Comparison of ENCODE assay signal across 12 cellular contexts in the genomic region with DNA sequence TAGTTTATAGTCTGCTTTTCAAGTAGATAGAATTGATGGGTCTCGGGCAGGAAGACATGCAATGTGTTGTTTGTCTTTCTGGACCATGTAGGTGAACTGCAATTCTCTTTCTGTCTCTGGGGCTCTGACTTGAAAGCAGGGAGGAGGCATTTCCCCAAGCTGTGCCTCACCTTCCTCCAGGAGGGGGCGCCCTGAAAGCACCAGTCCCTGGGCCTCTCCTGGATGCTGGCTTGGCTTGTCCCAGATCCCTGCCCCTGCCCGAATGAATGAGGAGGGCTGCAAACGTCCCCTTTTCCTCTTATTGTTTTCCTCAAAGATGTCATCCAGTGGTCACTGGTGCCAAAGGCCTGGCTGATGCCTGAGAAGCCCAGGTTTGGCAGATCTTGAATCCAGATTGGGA.
DNase-seq lines count a peak whose midpoint lies in the region; ATAC-seq, FAIRE-seq and TF ChIP-seq lines count a peak whose summit lies in the region.
"Had no signal": no experiment of that assay in that cellular context is flagged by ENCODE, and none has a peak within 500 bp of the region (broad histone marks: within the 10 kb centered on the region; RNA-seq: fewer than 3 reads in every experiment).

No MANE protein-coding gene starts in this region.

- no peak overlapping the region for H2AK5ac ChIP-seq in H1 (ENCODE audit: low read depth, low read length)

- no peak overlapping the region; the same call in 1 of the 2 replicates for H4K8ac ChIP-seq in H1 (ENCODE audit: extremely low read depth, insufficient read depth, low read length)

- H4K5ac ChIP-seq in H1 (ENCODE audit: insufficient read length, low read depth, low read length) = no peak overlapping the region

- H3K36me3 Mint-ChIP-seq in activated naive CD8-positive, alpha-beta T cell treated with anti-CD3 and anti-CD28 coated beads, Interleukin-2, amount 50 U/mL, for 24 hours (ENCODE audit: low read depth) = no peaks in the 10 kb centered on the region
- H3K36me3 Mint-ChIP-seq in activated naive CD8-positive, alpha-beta T cell treated with anti-CD3 and anti-CD28 coated beads for 36 hours = no peaks in the 10 kb centered on the region
- H3K36me3 Mint-ChIP-seq in natural killer cell = no peaks in the 10 kb centered on the region
- no peaks in the 10 kb centered on the region for H3K36me3 Mint-ChIP-seq in CD4-positive, alpha-beta memory T cell

- TF ChIP-seq CTCF in H1 (IDR thresholded peaks at IDR 0.05; ENCODE audit: control extremely low read depth in 1 of 3, insufficient read depth in 1 of 3, low read depth in 1 of 3, low read length in 3 of 3) (peak; percentile 87 to 93 (median 92)), natural killer cell (IDR thresholded peaks at IDR 0.05) (no peak)

- FAIRE-seq in H1 (lab: Jason Lieb, UNC) = peak; percentile 76
- no peak for FAIRE-seq in small intestine (lab: Jason Lieb, UNC)

- POLR2A ChIA-PET in H1 (lab: Charles Lee; ENCODE audit: partially characterized antibody) = no interaction called here
- POLR2A ChIA-PET in CD4-positive, alpha-beta memory T cell (lab: Charles Lee; ENCODE audit: partially characterized antibody) = no interaction called here

- H3K4me3 ChIP-seq in H1 (ENCODE audit: extremely low read depth in 1 of 4, insufficient read depth in 2 of 4, low read depth in 3 of 4, low read length in 4 of 4) (no peak overlapping the region), small intestine (ENCODE audit: low read depth in 1 of 2, low read length in 2 of 2) (no peak overlapping the region)
- no peak overlapping the region for H3K4me3 ChIP-seq in CD4-positive, alpha-beta memory T cell (ENCODE audit: low read length in 2 of 2)
- H3K4me3 ChIP-seq: body of pancreas had no signal

- no peak overlapping the region for H3K27ac ChIP-seq in H1 (ENCODE audit: low read depth, low read length)
- no peak overlapping the region for H3K27ac ChIP-seq in small intestine (ENCODE audit: low read depth in 1 of 2, low read length in 1 of 2)
- no peak overlapping the region for H3K27ac ChIP-seq in CD4-positive, alpha-beta memory T cell (ENCODE audit: low read depth, low read length)
- H3K27ac ChIP-seq: body of pancreas had no signal

- TF ChIP-seq RAD21 in H1 (IDR thresholded peaks at IDR 0.05 in 1 of 2, conservative IDR thresholded peaks at IDR 0.05 in 1 of 2; ENCODE audit: low read depth in 2 of 2, low read length in 2 of 2) = peak; percentile 72 to 78

- H3K9me3 Mint-ChIP-seq in activated naive CD8-positive, alpha-beta T cell treated with anti-CD3 and anti-CD28 coated beads, Interleukin-2, amount 50 U/mL, for 24 hours = no peaks in the 10 kb centered on the region
- no peaks in the 10 kb centered on the region for H3K9me3 Mint-ChIP-seq in activated naive CD8-positive, alpha-beta T cell treated with anti-CD3 and anti-CD28 coated beads for 36 hours
- no peaks in the 10 kb centered on the region for H3K9me3 Mint-ChIP-seq in natural killer cell
- no peaks in the 10 kb centered on the region for H3K9me3 Mint-ChIP-seq in CD4-positive, alpha-beta memory T cell

- H4K91ac ChIP-seq in H1 (replicated peaks; ENCODE audit: insufficient read length, low read length) = no peak overlapping the region

- no peak overlapping the region for H2BK5ac ChIP-seq in H1 (ENCODE audit: low read depth, low read length)

- no peak overlapping the region for H3K4me3 Mint-ChIP-seq in activated naive CD8-positive, alpha-beta T cell treated with anti-CD3 and anti-CD28 coated beads, Interleukin-2, amount 50 U/mL, for 24 hours
- H3K4me3 Mint-ChIP-seq in activated naive CD8-positive, alpha-beta T cell treated with anti-CD3 and anti-CD28 coated beads for 36 hours = no peak overlapping the region
- H3K4me3 Mint-ChIP-seq in natural killer cell = no peak overlapping the region
- no peak overlapping the region for H3K4me3 Mint-ChIP-seq in CD4-positive, alpha-beta memory T cell

- H3K9ac ChIP-seq in H1 (replicated peaks in 1 of 4; ENCODE audit: extremely low read depth in 1 of 4, low read depth in 3 of 4, low read length in 3 of 4) = no peak overlapping the region

- intact Hi-C loops in natural killer cell (cut with micrococcal nuclease) = no loop called here
- intact Hi-C loops in CD4-positive, alpha-beta memory T cell (cut with micrococcal nuclease) = no loop called here

- no peak overlapping the region for H2BK120ac ChIP-seq in H1 (replicated peaks; ENCODE audit: low read depth, low read length)

- H3K27me3 Mint-ChIP-seq in activated naive CD8-positive, alpha-beta T cell treated with anti-CD3 and anti-CD28 coated beads, Interleukin-2, amount 50 U/mL, for 24 hours = peaks cover 2% of the 10 kb centered on the region
- no peaks in the 10 kb centered on the region for H3K27me3 Mint-ChIP-seq in activated naive CD8-positive, alpha-beta T cell treated with anti-CD3 and anti-CD28 coated beads for 36 hours
- H3K27me3 Mint-ChIP-seq in natural killer cell (ENCODE audit: low read depth in 2 of 2) = peaks cover 0 to 6% of the 10 kb centered on the region in 2 donors
- no peaks in the 10 kb centered on the region for H3K27me3 Mint-ChIP-seq in CD4-positive, alpha-beta memory T cell

- DNase-seq in activated naive CD8-positive, alpha-beta T cell treated with anti-CD3 and anti-CD28 coated beads, Interleukin-2, amount 50 U/mL, for 24 hours = peak; percentile 8
- DNase-seq in activated naive CD8-positive, alpha-beta T cell treated with anti-CD3 and anti-CD28 coated beads for 36 hours = no peak
- peak; percentile 20 for DNase-seq in NAMALWA (ENCODE audit: low spot score)
- DNase-seq in H1 (ENCODE audit: low read depth in 1 of 2, low spot score in 2 of 2) = peak; percentile 46 to 94
- peak; percentile 7 for DNase-seq in small intestine
- no peak for DNase-seq in cerebellum (ENCODE audit: low spot score)
- no peak for DNase-seq in natural killer cell
- DNase-seq in CD4-positive, alpha-beta memory T cell = no peak
- DNase-seq: activated CD4-positive, CD25-positive, alpha-beta regulatory T cell; body of pancreas; HCEC 1CT; NCI-H187 had no signal

- no peaks in the 10 kb centered on the region for H3K36me3 ChIP-seq in H1 (ENCODE audit: control insufficient read depth in 2 of 4, insufficient read depth in 4 of 4, low read length in 3 of 4)
- no peaks in the 10 kb centered on the region for H3K36me3 ChIP-seq in small intestine (ENCODE audit: control insufficient read depth in 2 of 2, insufficient read depth in 2 of 2, low read length in 2 of 2)
- H3K36me3 ChIP-seq in CD4-positive, alpha-beta memory T cell (ENCODE audit: insufficient read depth, low read length) = no peaks in the 10 kb centered on the region

- H4K20me1 ChIP-seq in H1 (replicated peaks in 1 of 2; ENCODE audit: control insufficient read depth in 1 of 2, insufficient read depth in 2 of 2, low read length in 2 of 2) = peaks cover 0 to 2% of the 10 kb centered on the region in 2 experiments

- H2BK12ac ChIP-seq in H1 (ENCODE audit: low read depth, low read length) = no peak overlapping the region

- H3K14ac ChIP-seq in H1 (ENCODE audit: insufficient read length) = no peak overlapping the region

- no peak overlapping the region for H3K23ac ChIP-seq in H1 (ENCODE audit: insufficient read length)

- TF ChIP-seq POLR2A in H1 (IDR thresholded peaks at IDR 0.05; ENCODE audit: control extremely low read depth in 1 of 2, low read depth in 2 of 2, low read length in 2 of 2) = no peak

- H3K79me1 ChIP-seq in H1 (ENCODE audit: low read depth, low read length) = no peaks in the 10 kb centered on the region

- no peaks in the 10 kb centered on the region for H3K9me3 ChIP-seq in H1 (ENCODE audit: insufficient read depth in 2 of 2, low read depth in 1 of 2, low read length in 1 of 2)
- no peaks in the 10 kb centered on the region for H3K9me3 ChIP-seq in small intestine (ENCODE audit: control insufficient read depth, low read depth)
- H3K9me3 ChIP-seq in CD4-positive, alpha-beta memory T cell (ENCODE audit: control insufficient read depth in 1 of 2, low read length in 2 of 2) = no peaks in the 10 kb centered on the region
- H3K9me3 ChIP-seq: body of pancreas had no signal

- no peak overlapping the region for H3K18ac ChIP-seq in H1 (ENCODE audit: extremely low read depth, low read length)

- no peak overlapping the region for H2BK15ac ChIP-seq in H1 (ENCODE audit: low read length)

- H3K4me2 ChIP-seq in H1 (ENCODE audit: insufficient read depth in 1 of 2, low read depth in 2 of 2, low read length in 2 of 2) = no peak overlapping the region

- no peaks in the 10 kb centered on the region for H3K79me2 ChIP-seq in H1 (ENCODE audit: control insufficient read depth in 1 of 2, insufficient read depth in 2 of 2, low read length in 2 of 2)

- no peaks in the 10 kb centered on the region for H3K4me1 Mint-ChIP-seq in activated naive CD8-positive, alpha-beta T cell treated with anti-CD3 and anti-CD28 coated beads, Interleukin-2, amount 50 U/mL, for 24 hours
- H3K4me1 Mint-ChIP-seq in activated naive CD8-positive, alpha-beta T cell treated with anti-CD3 and anti-CD28 coated beads for 36 hours = no peaks in the 10 kb centered on the region
- no peaks in the 10 kb centered on the region for H3K4me1 Mint-ChIP-seq in natural killer cell
- H3K4me1 Mint-ChIP-seq in CD4-positive, alpha-beta memory T cell = no peaks in the 10 kb centered on the region

- no peak overlapping the region for H3K4ac ChIP-seq in H1 (replicated peaks; ENCODE audit: insufficient read length, low read depth, low read length)

- no peak overlapping the region for H3K27ac Mint-ChIP-seq in activated naive CD8-positive, alpha-beta T cell treated with anti-CD3 and anti-CD28 coated beads, Interleukin-2, amount 50 U/mL, for 24 hours
- H3K27ac Mint-ChIP-seq in activated naive CD8-positive, alpha-beta T cell treated with anti-CD3 and anti-CD28 coated beads for 36 hours = no peak overlapping the region
- no peak overlapping the region for H3K27ac Mint-ChIP-seq in natural killer cell
- no peak overlapping the region for H3K27ac Mint-ChIP-seq in CD4-positive, alpha-beta memory T cell

- no peaks in the 10 kb centered on the region for H3K23me2 ChIP-seq in H1 (ENCODE audit: low read depth, low read length)

- TF ChIP-seq EP300 in H1 (IDR thresholded peaks at IDR 0.05; ENCODE audit: borderline replicate concordance in 1 of 2, low read depth in 2 of 2, low read length in 2 of 2) = no peak

- no peak overlapping the region for H2BK20ac ChIP-seq in H1 (ENCODE audit: low read length)

- ATAC-seq in activated naive CD8-positive, alpha-beta T cell treated with anti-CD3 and anti-CD28 coated beads, Interleukin-2, amount 50 U/mL, for 24 hours = no peak
- no peak for ATAC-seq in natural killer cell
- ATAC-seq: body of pancreas had no signal

- H3K56ac ChIP-seq in H1 (replicated peaks; ENCODE audit: insufficient read length, low read depth, low read length) = no peak overlapping the region

- CTCF ChIA-PET in H1 (lab: Charles Lee; ENCODE audit: partially characterized antibody) = interaction anchor here (0.6 to 4.0 kb wide), 23 partner anchors 8 to 353 kb away, joined by 3 to 26 read pairs (median 5); no protein-coding TSS in a partner anchor
- CTCF ChIA-PET in CD4-positive, alpha-beta memory T cell (lab: Charles Lee; ENCODE audit: partially characterized antibody) = no interaction called here

- H3K4me1 ChIP-seq in H1 (replicated peaks in 1 of 4; ENCODE audit: control insufficient read depth in 3 of 4, insufficient read depth in 4 of 4, low read length in 3 of 4) (no peaks in the 10 kb centered on the region; a peak in 1 of 7 replicates), small intestine (ENCODE audit: control insufficient read depth in 2 of 2, insufficient read depth in 1 of 2, low read depth in 1 of 2, low read length in 1 of 2) (peaks cover 0 to 3% of the 10 kb centered on the region in 2 donors)
- H3K4me1 ChIP-seq in CD4-positive, alpha-beta memory T cell (ENCODE audit: insufficient read depth, low read length) = no peaks in the 10 kb centered on the region

- no peaks in the 10 kb centered on the region for H3K27me3 ChIP-seq in H1 (replicated peaks in 1 of 4; ENCODE audit: control insufficient read depth in 3 of 4, extremely low read depth in 1 of 4, insufficient read depth in 3 of 4, low read length in 3 of 4)
- no peaks in the 10 kb centered on the region for H3K27me3 ChIP-seq in small intestine (ENCODE audit: control insufficient read depth in 2 of 2, insufficient read depth in 2 of 2, low read length in 2 of 2)
- H3K27me3 ChIP-seq in CD4-positive, alpha-beta memory T cell (ENCODE audit: insufficient read depth, low read length) = no peaks in the 10 kb centered on the region
- H3K27me3 ChIP-seq: body of pancreas had no signal

- H2AFZ ChIP-seq in H1 (ENCODE audit: low read length) = no peak overlapping the region

- WGBS in H1 (ENCODE audit: extremely low coverage in 1 of 2, insufficient coverage in 1 of 2, insufficient read length in 1 of 2, insufficient replicate concordance in 2 of 2, low coverage in 1 of 2, low lambda C conversion rate in 2 of 2, missing lambda C conversion rate in 1 of 2), 2 experiments = 27% methylated on average over 4 of the region's 4 CpGs; no CpG with 5 or more reads in 1 of the 2 experiments
- 26 to 35% (median 29%) methylated on average over 4 of the region's 4 CpGs for WGBS in small intestine, 3 donors

Comparison
In these comparisons a context has a peak if more than half of its experiments do, and no peak if none do; other contexts are left out.
1. DNase-seq: peak in activated naive CD8-positive, alpha-beta T cell treated with anti-CD3 and anti-CD28 coated beads, Interleukin-2, amount 50 U/mL, for 24 hours (single experiment), NAMALWA (single experiment), H1 (2 of 2) and small intestine (single experiment); none in activated naive CD8-positive, alpha-beta T cell treated with anti-CD3 and anti-CD28 coated beads for 36 hours (single experiment), cerebellum (single experiment), natural killer cell (single experiment) and CD4-positive, alpha-beta memory T cell (0 of 5).